17 cellular contexts compared by ENCODE assay signal in genomic region chr22:43172191-43172590, GRCh38. TPM values are rescaled to one million over a fixed set of nuclear protein-coding genes. Genes with fewer than 3 reads are reported as not detected.
DNase-seq lines count a peak whose midpoint lies in the region; ATAC-seq and TF ChIP-seq lines count a peak whose summit lies in the region.
"Had no signal": no experiment of that assay in that cellular context is flagged by ENCODE, and none has a peak within 500 bp of the region (broad histone marks: within the 10 kb centered on the region; RNA-seq: fewer than 3 reads in every experiment).

No MANE protein-coding gene starts in this region.

- H3K27me3 Mint-ChIP-seq in activated CD4-positive, alpha-beta T cell treated with anti-CD3 and anti-CD28 coated beads, Interleukin-2, amount 10 ng/mL, durations not matched to agents 7 days and 5 days: no peaks in the 10 kb centered on the region
- no peaks in the 10 kb centered on the region for H3K27me3 Mint-ChIP-seq in activated CD4-positive, alpha-beta T cell treated with anti-CD3 and anti-CD28 coated beads for 36 hours
- H3K27me3 Mint-ChIP-seq: CD4-positive, alpha-beta T cell; IgD-negative memory B cell had no signal

- no peak overlapping the region for H3K14ac ChIP-seq in IMR-90 (replicated peaks; ENCODE audit: low read depth, low read length)

- CTCF ChIA-PET in activated CD4-positive, alpha-beta T cell treated with anti-CD3 and anti-CD28 coated beads, Interleukin-2, amount 10 ng/mL, durations not matched to agents 7 days and 5 days (lab: Charles Lee): no interaction called here
- CTCF ChIA-PET in activated CD4-positive, alpha-beta T cell treated with anti-CD3 and anti-CD28 coated beads for 36 hours (lab: Charles Lee): interaction anchor here (0.5 kb wide), 1 partner anchor 34 kb away, joined by 3 read pairs; no protein-coding TSS in a partner anchor
- CTCF ChIA-PET in IMR-90 (lab: Yijun Ruan, JAX): no interaction called here
- CTCF ChIA-PET in A673 (lab: Charles Lee): interaction anchor here (0.7 kb wide), 1 partner anchor 199 kb away, joined by 3 read pairs; no protein-coding TSS in a partner anchor

- peak overlapping the region; percentile 57 for H2AK9ac ChIP-seq in IMR-90 (replicated peaks; ENCODE audit: low read depth, low read length, poor library complexity)

- DNase-seq in activated CD4-positive, alpha-beta T cell treated with anti-CD3 and anti-CD28 coated beads, Interleukin-2, amount 10 ng/mL, durations not matched to agents 7 days and 5 days: no peak
- no peak for DNase-seq in activated CD4-positive, alpha-beta T cell treated with anti-CD3 and anti-CD28 coated beads for 36 hours
- DNase-seq in IMR-90: no peak
- no peak for DNase-seq in stomach
- DNase-seq in A673 (ENCODE audit: low spot score): no peak
- no peak for DNase-seq in GM20000 (ENCODE audit: low spot score)
- no peak for DNase-seq in head of caudate nucleus
- DNase-seq: AML-193; Calu3; CD4-positive, alpha-beta T cell; DMS 273 treated with DMSO at 0.1 percent for 48 hours; GM23248; H7 had no signal

- H2BK20ac ChIP-seq in IMR-90 (ENCODE audit: low read depth, low read length): no peak overlapping the region

- in situ Hi-C loops in IMR-90 (cut with MboI; ENCODE audit: low sequenced_read_pairs): no loop called here

- peak overlapping the region; percentile 46 for H3K27ac Mint-ChIP-seq in activated CD4-positive, alpha-beta T cell treated with anti-CD3 and anti-CD28 coated beads, Interleukin-2, amount 10 ng/mL, durations not matched to agents 7 days and 5 days
- no peak overlapping the region for H3K27ac Mint-ChIP-seq in activated CD4-positive, alpha-beta T cell treated with anti-CD3 and anti-CD28 coated beads for 36 hours
- H3K27ac Mint-ChIP-seq: CD4-positive, alpha-beta T cell had no signal

- TF ChIP-seq RAD21 in IMR-90 (IDR thresholded peaks at IDR 0.05; ENCODE audit: low read length): no peak

- H3K4me2 ChIP-seq in IMR-90 (ENCODE audit: low read depth, low read length): no peak overlapping the region

- dilution Hi-C loops in IMR-90 (cut with HindIII; ENCODE audit: low sequenced_read_pairs, unreplicated experiment): no loop called here

- POLR2A ChIA-PET in activated CD4-positive, alpha-beta T cell treated with anti-CD3 and anti-CD28 coated beads, Interleukin-2, amount 10 ng/mL, durations not matched to agents 7 days and 5 days (lab: Charles Lee): no interaction called here
- POLR2A ChIA-PET in activated CD4-positive, alpha-beta T cell treated with anti-CD3 and anti-CD28 coated beads for 36 hours (lab: Charles Lee): no interaction called here
- POLR2A ChIA-PET in IMR-90 (lab: Charles Lee; ENCODE audit: unreplicated experiment): no interaction called here
- POLR2A ChIA-PET in A673 (lab: Charles Lee; ENCODE audit: low non-redundant PET): no interaction called here

- no peak overlapping the region for H3K9ac ChIP-seq in IMR-90 (ENCODE audit: low read depth, low read length)
- H3K9ac ChIP-seq: GM23248 had no signal

- no peak overlapping the region for H4K91ac ChIP-seq in IMR-90 (ENCODE audit: insufficient read depth, low read depth, low read length)

- no peak overlapping the region for H3K4me3 Mint-ChIP-seq in activated CD4-positive, alpha-beta T cell treated with anti-CD3 and anti-CD28 coated beads, Interleukin-2, amount 10 ng/mL, durations not matched to agents 7 days and 5 days
- no peak overlapping the region for H3K4me3 Mint-ChIP-seq in activated CD4-positive, alpha-beta T cell treated with anti-CD3 and anti-CD28 coated beads for 36 hours
- H3K4me3 Mint-ChIP-seq: CD4-positive, alpha-beta T cell had no signal

- H3K9me3 ChIP-seq in IMR-90 (ENCODE audit: control insufficient read depth, insufficient read depth, low read length): no peaks in the 10 kb centered on the region
- H3K9me3 ChIP-seq in esophagus (ENCODE audit: control insufficient read depth in 2 of 2, insufficient read depth in 1 of 2, low read depth in 1 of 2, low read length in 1 of 2): no peaks in the 10 kb centered on the region
- H3K9me3 ChIP-seq in stomach: no peaks in the 10 kb centered on the region
- H3K9me3 ChIP-seq in A673 (ENCODE audit: low read depth, low read length, poor library complexity, severe bottlenecking): no peaks in the 10 kb centered on the region
- H3K9me3 ChIP-seq: BLaER1 treated with 17β-estradiol and CSF1 and Interleukin-3, amounts not matched to agents 10 nM and 100 nM had no signal

- peaks cover 46% of the 10 kb centered on the region for H3K36me3 ChIP-seq in IMR-90 (ENCODE audit: control insufficient read depth, insufficient read depth, low read length)
- peaks cover 7 to 74% of the 10 kb centered on the region in 2 donors for H3K36me3 ChIP-seq in esophagus (ENCODE audit: control insufficient read depth in 2 of 2, insufficient read depth in 2 of 2, low read length in 1 of 2)
- peaks cover 43 to 100% (median 89%) of the 10 kb centered on the region in 4 donors for H3K36me3 ChIP-seq in stomach
- peaks cover 78% of the 10 kb centered on the region for H3K36me3 ChIP-seq in A673 (ENCODE audit: insufficient read depth, low read length, poor library complexity, severe bottlenecking)

- intact Hi-C loops in activated CD4-positive, alpha-beta T cell treated with anti-CD3 and anti-CD28 coated beads for 36 hours (cut with DNase I, micrococcal nuclease): no loop called here
- intact Hi-C loops in IMR-90 (cut with micrococcal nuclease) (no loop called here), stomach (cut with DNase I; ENCODE audit: low total_unique reads) (no loop called here), A673 (cut with micrococcal nuclease; ENCODE audit: unreplicated experiment) (no loop called here), head of caudate nucleus (cut with DNase I) (no loop called here)

- H3K79me1 ChIP-seq in IMR-90 (ENCODE audit: low read depth in 1 of 2, low read length in 2 of 2): no peaks in the 10 kb centered on the region

- H4K5ac ChIP-seq in IMR-90 (ENCODE audit: low read depth, low read length): no peak overlapping the region

- H2BK5ac ChIP-seq in IMR-90 (ENCODE audit: low read depth, low read length, poor library complexity, severe bottlenecking): no peak overlapping the region

- H4K8ac ChIP-seq in IMR-90 (ENCODE audit: low read depth in 2 of 2, low read length in 2 of 2): no peak overlapping the region

- no peak for TF ChIP-seq EP300 in stomach (IDR thresholded peaks at IDR 0.05)

- H3K4me1 ChIP-seq in IMR-90 (ENCODE audit: control insufficient read depth, insufficient read depth, low read length) (no peaks in the 10 kb centered on the region), esophagus (ENCODE audit: control insufficient read depth in 2 of 2, insufficient read depth in 2 of 2, low read length in 1 of 2) (peaks cover 0 to 34% of the 10 kb centered on the region in 2 donors), stomach (peaks cover 0 to 43% (median 28%) of the 10 kb centered on the region in 4 donors), A673 (ENCODE audit: insufficient read depth, low read length, poor library complexity, severe bottlenecking) (no peaks in the 10 kb centered on the region)

- TF ChIP-seq CTCF in IMR-90 (conservative IDR thresholded peaks at IDR 0.05; ENCODE audit: low read depth, low read length) (no peak), stomach (IDR thresholded peaks at IDR 0.05) (no peak), A673 (conservative IDR thresholded peaks at IDR 0.05; ENCODE audit: low read depth, low read length) (no peak), GM20000 (IDR thresholded peaks at IDR 0.05; ENCODE audit: extremely low read depth, missing control alignments) (no peak)

- H3K36me3 Mint-ChIP-seq in activated CD4-positive, alpha-beta T cell treated with anti-CD3 and anti-CD28 coated beads, Interleukin-2, amount 10 ng/mL, durations not matched to agents 7 days and 5 days (ENCODE audit: low read depth): peaks cover 10% of the 10 kb centered on the region
- H3K36me3 Mint-ChIP-seq in activated CD4-positive, alpha-beta T cell treated with anti-CD3 and anti-CD28 coated beads for 36 hours (ENCODE audit: low read depth): peaks cover 33% of the 10 kb centered on the region

- H3K4ac ChIP-seq in IMR-90 (ENCODE audit: low read depth, low read length): no peak overlapping the region

- no peak overlapping the region for H2BK15ac ChIP-seq in IMR-90 (ENCODE audit: low read depth, low read length)

- TF ChIP-seq POLR2A in IMR-90 (IDR thresholded peaks at IDR 0.05; ENCODE audit: low read depth, low read length) (no peak), stomach (IDR thresholded peaks at IDR 0.05) (no peak)

- H3K27me3 ChIP-seq in IMR-90 (ENCODE audit: control insufficient read depth, insufficient read depth, low read length) (no peaks in the 10 kb centered on the region), esophagus (ENCODE audit: control insufficient read depth in 1 of 2, insufficient read depth in 2 of 2, low read length in 2 of 2) (no peaks in the 10 kb centered on the region), stomach (no peaks in the 10 kb centered on the region), A673 (replicated peaks; ENCODE audit: insufficient read depth, low read depth, low read length, poor library complexity) (no peaks in the 10 kb centered on the region)
- H3K27me3 ChIP-seq: BLaER1 treated with 17β-estradiol and CSF1 and Interleukin-3, amounts not matched to agents 10 nM and 100 nM had no signal

- ATAC-seq in activated CD4-positive, alpha-beta T cell treated with anti-CD3 and anti-CD28 coated beads for 36 hours: no peak
- no peak for ATAC-seq in IMR-90 (ENCODE audit: low read depth)

- no peak overlapping the region for H3K27ac ChIP-seq in IMR-90 (ENCODE audit: insufficient read depth, low read length)
- peak overlapping the region; percentile 57 to 86 for H3K27ac ChIP-seq in esophagus (ENCODE audit: low read depth in 2 of 2, low read length in 1 of 2)
- H3K27ac ChIP-seq in stomach: peak overlapping the region in 3 of 5 donors; percentile 59 to 83 (median 78)
- H3K27ac ChIP-seq in A673 (ENCODE audit: low read depth, low read length, poor library complexity, severe bottlenecking): no peak overlapping the region
- H3K27ac ChIP-seq: 22Rv1; BLaER1 treated with 17β-estradiol and CSF1 and Interleukin-3, amounts not matched to agents 10 nM and 100 nM; GM23248 had no signal

- H3K56ac ChIP-seq in IMR-90 (ENCODE audit: extremely low read depth, insufficient read depth, low read length): no peak overlapping the region

- no peaks in the 10 kb centered on the region; the same call in 1 of the 2 replicates for H3K9me1 ChIP-seq in IMR-90 (ENCODE audit: insufficient read depth, low read length)

- no peaks in the 10 kb centered on the region; the same call in 1 of the 2 replicates for H4K20me1 ChIP-seq in IMR-90 (ENCODE audit: insufficient read depth, low read length)

- H3K4me3 ChIP-seq in IMR-90 (ENCODE audit: insufficient read depth, low read depth, low read length): no peak overlapping the region
- H3K4me3 ChIP-seq in esophagus (ENCODE audit: low read depth in 1 of 2, low read length in 2 of 2): no peak overlapping the region
- H3K4me3 ChIP-seq in stomach: no peak overlapping the region
- H3K4me3 ChIP-seq in A673 (ENCODE audit: low read depth, low read length, poor library complexity, severe bottlenecking): no peak overlapping the region
- H3K4me3 ChIP-seq: BLaER1 treated with 17β-estradiol and CSF1 and Interleukin-3, amounts not matched to agents 10 nM and 100 nM; GM23248 had no signal

- no peak overlapping the region for H2BK120ac ChIP-seq in IMR-90 (ENCODE audit: low read depth, low read length)

- H3K9me3 Mint-ChIP-seq in activated CD4-positive, alpha-beta T cell treated with anti-CD3 and anti-CD28 coated beads, Interleukin-2, amount 10 ng/mL, durations not matched to agents 7 days and 5 days: no peaks in the 10 kb centered on the region
- no peaks in the 10 kb centered on the region for H3K9me3 Mint-ChIP-seq in activated CD4-positive, alpha-beta T cell treated with anti-CD3 and anti-CD28 coated beads for 36 hours (ENCODE audit: low read depth)
- H3K9me3 Mint-ChIP-seq: CD4-positive, alpha-beta T cell; IgD-negative memory B cell had no signal

- H2AK5ac ChIP-seq in IMR-90 (ENCODE audit: low read depth, low read length): no peak overlapping the region

- WGBS in IMR-90 (ENCODE audit: extremely low coverage in 2 of 2, insufficient read length in 1 of 2), 2 experiments: 98% methylated on average over 15 of the region's 19 CpGs; no CpG with 5 or more reads in 1 of the 2 experiments
- WGBS in esophagus, 2 donors: 96 to 97% methylated on average over 19 of the region's 19 CpGs
- WGBS in stomach, 5 donors: 88 to 98% (median 95%) methylated on average over 19 of the region's 19 CpGs

- peaks cover 10% of the 10 kb centered on the region for H3K4me1 Mint-ChIP-seq in activated CD4-positive, alpha-beta T cell treated with anti-CD3 and anti-CD28 coated beads, Interleukin-2, amount 10 ng/mL, durations not matched to agents 7 days and 5 days
- no peaks in the 10 kb centered on the region for H3K4me1 Mint-ChIP-seq in activated CD4-positive, alpha-beta T cell treated with anti-CD3 and anti-CD28 coated beads for 36 hours
- H3K4me1 Mint-ChIP-seq: IgD-negative memory B cell had no signal

- BruUV-seq in IMR-90 (replicated peaks; lab: Mats Ljungman, UMichigan) (no TSS peak), A673 (replicated peaks; lab: Mats Ljungman, UMichigan) (no TSS peak)

- no peak overlapping the region for H3K18ac ChIP-seq in IMR-90 (ENCODE audit: low read depth, low read length)

- no peak overlapping the region for H3K23ac ChIP-seq in IMR-90 (ENCODE audit: low read depth, low read length)

- H2AFZ ChIP-seq in IMR-90 (replicated peaks; ENCODE audit: low read length, poor library complexity): no peak overlapping the region
- H2AFZ ChIP-seq: GM23248 had no signal

RNA-seq across cellular contexts. Expression of gene TTLL12, which starts 14.7 kb away (rescaled TPM):
- total RNA-seq in activated CD4-positive, alpha-beta T cell treated with anti-CD3 and anti-CD28 coated beads, Interleukin-2, amount 10 ng/mL, durations not matched to agents 7 days and 5 days: 10 to 100 TPM; 42.9 to 44.6 TPM
- 10 to 100 TPM; 75.8 to 85.2 TPM for total RNA-seq in activated CD4-positive, alpha-beta T cell treated with anti-CD3 and anti-CD28 coated beads for 36 hours
- total RNA-seq in IMR-90 (2012; rRNA removed): 26.7 and 30.1 TPM in 2 replicates
- 20.9 and 21.8 TPM in 2 replicates for polyA plus RNA-seq in IMR-90 (2012; rRNA removed)
- polyA plus RNA-seq in IMR-90 (2012; cell fraction: cytosol; rRNA removed): 13.3 and 15.5 TPM in 2 replicates
- 7.9 and 17.5 TPM in 2 replicates for polyA plus RNA-seq in IMR-90 (2012; cell fraction: nucleus; rRNA removed; ENCODE audit: low replicate concordance)
- polyA plus RNA-seq in esophagus: 10 to 100 TPM; 79.5 to 96.4 TPM
- total RNA-seq in stomach: 10 to 100 TPM in 4 of 5 donors, 1 to 10 TPM in 1; 4.1 to 64.3 (median 18.7) TPM
- 10 to 100 TPM; 27.6 to 45.3 (median 32.7) TPM for polyA plus RNA-seq in stomach
- 117 and 138 TPM in 2 replicates for total RNA-seq in A673 (2021)

RNA-seq across cellular contexts. Expression of gene TSPO, which starts 20.8 kb away (rescaled TPM):
- total RNA-seq in activated CD4-positive, alpha-beta T cell treated with anti-CD3 and anti-CD28 coated beads, Interleukin-2, amount 10 ng/mL, durations not matched to agents 7 days and 5 days: 100 to 1,000 TPM in 1 of 2 experiments, 10 to 100 TPM in 1; 90.9 to 122 TPM
- 100 to 1,000 TPM in 1 of 2 experiments, 10 to 100 TPM in 1; 61.7 to 114 TPM for total RNA-seq in activated CD4-positive, alpha-beta T cell treated with anti-CD3 and anti-CD28 coated beads for 36 hours
- total RNA-seq in IMR-90 (2012; rRNA removed) (94.7 and 115 TPM in 2 replicates), stomach (100 to 1,000 TPM; 198 to 421 (median 397) TPM), A673 (2021) (105 and 127 TPM in 2 replicates)
- polyA plus RNA-seq in IMR-90 (2012; rRNA removed) (297 and 401 TPM in 2 replicates), esophagus (100 to 1,000 TPM; 660 to 791 TPM), stomach (100 to 1,000 TPM; 323 to 489 (median 362) TPM)
- 415 and 627 TPM in 2 replicates for polyA plus RNA-seq in IMR-90 (2012; cell fraction: cytosol; rRNA removed)
- polyA plus RNA-seq in IMR-90 (2012; cell fraction: nucleus; rRNA removed; ENCODE audit: low replicate concordance): 93.4 and 268 TPM in 2 replicates

RNA-seq across cellular contexts. Expression of gene MCAT, which starts 29.0 kb away (rescaled TPM):
- total RNA-seq in activated CD4-positive, alpha-beta T cell treated with anti-CD3 and anti-CD28 coated beads, Interleukin-2, amount 10 ng/mL, durations not matched to agents 7 days and 5 days: 10 to 100 TPM in 1 of 2 experiments, 1 to 10 TPM in 1; 9.5 to 10.4 TPM
- 10 to 100 TPM; 13.8 to 16.9 TPM for total RNA-seq in activated CD4-positive, alpha-beta T cell treated with anti-CD3 and anti-CD28 coated beads for 36 hours
- total RNA-seq in IMR-90 (2012; rRNA removed) (7.3 and 8.3 TPM in 2 replicates), stomach (100 to 1,000 TPM in 1 of 5 donors, 10 to 100 TPM in 3, not detected in 1; 11.7 to 197 (median 23.6) TPM), A673 (2021) (31.6 and 32.2 TPM in 2 replicates)
- polyA plus RNA-seq in IMR-90 (2012; rRNA removed) (19.7 and 21.2 TPM in 2 replicates), esophagus (10 to 100 TPM; 10.2 to 16.6 TPM), stomach (10 to 100 TPM; 17.0 to 24.6 (median 17.8) TPM)
- 25.4 and 27.1 TPM in 2 replicates for polyA plus RNA-seq in IMR-90 (2012; cell fraction: cytosol; rRNA removed)
- polyA plus RNA-seq in IMR-90 (2012; cell fraction: nucleus; rRNA removed; ENCODE audit: low replicate concordance): 11.1 and 16.6 TPM in 2 replicates

Comparison
In these comparisons a context has a peak if more than half of its experiments do, and no peak if none do; other contexts are left out.
1. CTCF ChIA-PET loops: an anchor here in activated CD4-positive, alpha-beta T cell treated with anti-CD3 and anti-CD28 coated beads for 36 hours (0.5 kb wide) and A673 (0.7 kb wide); none called in activated CD4-positive, alpha-beta T cell treated with anti-CD3 and anti-CD28 coated beads, Interleukin-2, amount 10 ng/mL, durations not matched to agents 7 days and 5 days and IMR-90.
2. H3K27ac ChIP-seq: peak in esophagus (2 of 2) and stomach (3 of 5); none in IMR-90 (single experiment) and A673 (single experiment).